ENCODE assay signal across 20 cellular contexts in the genomic region with DNA sequence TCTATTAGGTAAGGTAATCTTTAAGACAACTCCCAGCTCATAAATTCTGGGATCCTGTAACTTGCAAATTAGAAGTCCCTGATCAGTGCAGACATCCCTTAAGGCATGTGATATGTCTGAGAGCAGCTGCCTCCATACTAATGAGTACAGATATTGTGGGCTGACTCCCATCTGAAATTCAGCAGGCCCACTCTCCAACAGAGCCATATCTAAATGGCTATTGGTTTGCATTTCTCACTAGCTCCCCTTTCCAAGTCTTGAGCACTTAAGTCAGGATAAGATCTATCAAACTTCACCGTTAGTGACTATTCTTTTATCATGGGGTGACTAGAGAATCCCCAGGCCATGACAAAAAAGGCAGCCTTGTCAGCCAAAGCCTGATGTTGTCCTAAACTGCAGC.
"Had no signal": no experiment of that assay in that cellular context is flagged by ENCODE, and none has a peak within 500 bp of the region (broad histone marks: within the 10 kb centered on the region; RNA-seq: fewer than 3 reads in every experiment).

No MANE protein-coding gene starts in this region.

- H3K36me3 ChIP-seq: SJSA1 had no signal

- H3K36me3 Mint-ChIP-seq: T-cell had no signal

- H3K27ac ChIP-seq: SJSA1 had no signal

- H3K4me1 Mint-ChIP-seq: T-cell had no signal

- DNase-seq: KBM-7, MV-4-11, NCI-H1048, NCI-H1105, NCI-H1417 treated with DMSO at 0.1 percent for 48 hours, NCI-H1694, NCI-H187 treated with DMSO at 0.1 percent for 48 hours, NCI-H2029 treated with DMSO at 0.1 percent for 48 hours, NCI-H2171, NCI-H226, NCI-H446, NCI-H510A, NCI-H524 treated with DMSO at 0.1 percent for 48 hours, NCI-H69, NCI-H774, Right ventricle myocardium superior, RPMI8226, SIG-M5, T-cell had no signal

- H3K27me3 Mint-ChIP-seq: T-cell had no signal

- H3K4me1 ChIP-seq: SJSA1 had no signal

- H3K27me3 ChIP-seq: SJSA1 had no signal

- H3K9me3 ChIP-seq: SJSA1 had no signal

- H3K4me3 ChIP-seq: SJSA1 had no signal

- H3K27ac Mint-ChIP-seq: T-cell had no signal

- H3K4me3 Mint-ChIP-seq: T-cell had no signal
